In the genomic region with DNA sequence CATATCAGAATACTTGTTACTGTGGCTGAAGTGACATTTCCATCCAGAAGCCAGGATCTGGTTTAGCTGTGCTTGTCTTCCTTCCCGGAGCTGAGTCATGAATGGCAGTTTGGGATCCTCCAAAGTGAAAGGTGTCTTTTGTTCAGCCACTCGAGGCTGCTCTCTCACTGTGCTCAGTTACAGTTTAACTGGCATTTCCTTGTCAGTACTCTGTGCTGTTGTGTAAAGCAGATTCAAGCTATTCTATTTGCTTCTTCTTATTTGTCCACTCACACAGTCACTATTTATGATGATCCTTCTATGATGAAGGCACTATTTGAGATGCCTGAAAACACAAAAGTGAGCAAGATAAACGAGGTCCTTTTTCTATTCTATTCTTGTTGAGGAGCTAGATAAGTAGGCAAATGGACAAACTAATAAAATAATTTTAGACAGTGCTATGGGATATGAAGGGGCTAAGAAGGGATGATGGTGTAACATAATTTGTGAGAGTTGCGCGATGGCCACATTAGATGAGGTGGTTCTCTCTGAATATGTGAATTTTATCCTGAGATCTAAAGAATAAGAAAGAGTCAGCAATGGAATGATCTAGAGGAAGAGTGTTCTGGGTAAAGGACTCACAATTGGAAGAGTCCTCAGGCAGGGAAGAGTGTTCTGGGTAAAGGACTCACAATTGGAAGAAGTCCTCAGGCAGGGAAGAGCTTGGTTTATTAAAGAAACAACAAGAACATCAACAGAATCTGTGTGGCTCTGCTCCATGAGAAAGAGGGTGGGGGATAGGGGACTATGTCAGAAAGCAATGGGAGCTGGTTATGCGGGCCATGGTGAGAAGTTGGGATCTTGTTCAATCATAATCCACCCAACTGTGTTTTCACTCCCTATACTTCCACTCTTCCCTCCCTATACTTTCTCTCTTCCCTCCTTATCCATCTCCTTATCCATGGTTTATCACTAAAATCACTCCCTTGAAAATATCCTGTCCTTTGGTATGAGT, we compare ENCODE assay signal across 12 cellular contexts. TPM values are rescaled to one million over a fixed set of nuclear protein-coding genes. Genes with fewer than 3 reads are reported as not detected.
A peak's percentile ranks its signal among the peaks of the same experiment; 100 is the strongest.
DNase-seq lines count a peak whose midpoint lies in the region; ATAC-seq and TF ChIP-seq lines count a peak whose summit lies in the region.
"Had no signal": no experiment of that assay in that cellular context is flagged by ENCODE, and none has a peak within 500 bp of the region (broad histone marks: within the 10 kb centered on the region; RNA-seq: fewer than 3 reads in every experiment).

No MANE protein-coding gene starts in this region.

- WGBS in suprapubic skin, result 51% methylated on average over 6 of the region's 6 CpGs

- H3K27ac ChIP-seq in RWPE1, result peak overlapping the region; percentile 57
- peak overlapping the region; percentile 75 for H3K27ac ChIP-seq in suprapubic skin

- ATAC-seq in GM19463 (IDR thresholded peaks at IDR 0.05; ENCODE audit: unreplicated experiment) (peak; percentile 63), HG03342 (IDR thresholded peaks at IDR 0.05; ENCODE audit: unreplicated experiment) (no peak)

- POLR2A ChIA-PET in RWPE1 (lab: Yijun Ruan, JAX; ENCODE audit: low non-redundant PET), result no interaction called here

- H3K36me3 ChIP-seq in suprapubic skin, result no peaks in the 10 kb centered on the region

- no peak for TF ChIP-seq CTCF in RWPE1 (conservative IDR thresholded peaks at IDR 0.05; ENCODE audit: low read depth)
- TF ChIP-seq CTCF in suprapubic skin (IDR thresholded peaks at IDR 0.05), result no peak

- no peak for DNase-seq in RWPE1 (ENCODE audit: low spot score)
- peak; percentile 90 for DNase-seq in islet precursor cell
- DNase-seq in suprapubic skin (ENCODE audit: low spot score in 2 of 2), result no peak
- no peak for DNase-seq in NCI-H1436 treated with DMSO at 0.1 percent for 48 hours (lab: John Stamatoyannopoulos, UW)
- DNase-seq in activated CD4-positive, CD25-positive, alpha-beta regulatory T cell treated with anti-CD3 and anti-CD28 coated beads, Interleukin-2, amount 50 U/mL, for 72 hours, result no peak
- DNase-seq in cerebellar nuclear complex (lab: John Stamatoyannopoulos, UW), result no peak
- DNase-seq: activated CD4-positive, alpha-beta memory T cell treated with anti-CD3 and anti-CD28 coated beads, Interleukin-2, amount 10 ng/mL, durations not matched to agents 7 days and 5 days; right cardiac atrium; RPMI8226 had no signal

- TF ChIP-seq POLR2A in suprapubic skin (IDR thresholded peaks at IDR 0.05), result no peak

- CTCF ChIA-PET in RWPE1 (lab: Yijun Ruan, JAX), result interaction anchor here (0.5 to 1.1 kb wide), 4 partner anchors 24 to 171 kb away, joined by 3 read pairs; no protein-coding TSS in a partner anchor

- no peak for TF ChIP-seq EP300 in suprapubic skin (IDR thresholded peaks at IDR 0.05)

- no peaks in the 10 kb centered on the region for H3K9me3 ChIP-seq in suprapubic skin

- peaks cover 3% of the 10 kb centered on the region for H3K27me3 ChIP-seq in suprapubic skin

- H3K4me3 ChIP-seq in suprapubic skin, result no peak overlapping the region

- peaks cover 19% of the 10 kb centered on the region for H3K4me1 ChIP-seq in suprapubic skin

RNA-seq across cellular contexts. Expression of a gene that starts 40.1 kb away (rescaled TPM):
- 1 to 10 TPM in 3 of 4 donors, not detected in 1; 1.0 to 2.5 (median 1.5) TPM for total RNA-seq in suprapubic skin
- total RNA-seq: activated CD4-positive, alpha-beta memory T cell treated with anti-CD3 and anti-CD28 coated beads, Interleukin-2, amount 10 ng/mL, durations not matched to agents 7 days and 5 days; cardiac septum; right cardiac atrium had no signal
